17 cellular contexts compared by ENCODE assay signal in genomic region chr16:79563919-79564318, GRCh38.
"Had no signal": no experiment of that assay in that cellular context is flagged by ENCODE, and none has a peak within 500 bp of the region (broad histone marks: within the 10 kb centered on the region; RNA-seq: fewer than 3 reads in every experiment).

No MANE protein-coding gene starts in this region.

- H3K27me3 ChIP-seq: brain microvascular endothelial cell, colonic mucosa, pancreas, suprapubic skin, vagina had no signal

- H3K4me1 Mint-ChIP-seq: central memory CD8-positive, alpha-beta T cell; stimulated activated naive CD8-positive, alpha-beta T cell treated with anti-CD3 and anti-CD28 coated beads, Interleukin-15, amount 100 ng/mL, for 72 hours had no signal

- DNase-seq: activated CD4-positive, alpha-beta T cell treated with anti-CD3 and anti-CD28 coated beads, Interleukin-2, amount 50 U/mL, for 4 hours; activated effector memory CD4-positive, alpha-beta T cell treated with anti-CD3 and anti-CD28 coated beads, Interleukin-2, amount 50 U/mL, for 16 hours; activated naive CD4-positive, alpha-beta T cell treated with anti-CD3 and anti-CD28 coated beads, Interleukin-2, amount 50 U/mL, for 16 hours; activated T-cell treated with anti-CD3 and anti-CD28 coated beads, Interleukin-2, amount 50 U/mL, for 72 hours; aorta; brain microvascular endothelial cell; colonic mucosa; left ventricle myocardium inferior; pancreas; stimulated activated CD4-positive, alpha-beta T cell treated with anti-CD3 and anti-CD28 coated beads, Interleukin-2, amount 100 ng/mL, for 24 hours; stimulated activated naive CD8-positive, alpha-beta T cell treated with anti-CD3 and anti-CD28 coated beads, Interleukin-15, amount 100 ng/mL, for 72 hours; T-helper 2 cell; trophoblast cell; WERI-Rb-1 had no signal

- H3K4me3 ChIP-seq: colonic mucosa, left ventricle myocardium inferior, pancreas, suprapubic skin, vagina had no signal

- H3K27ac ChIP-seq: brain microvascular endothelial cell, colonic mucosa, left ventricle myocardium inferior, pancreas, suprapubic skin, vagina, WERI-Rb-1 had no signal

- H3K4me3 Mint-ChIP-seq: activated T-cell treated with anti-CD3 and anti-CD28 coated beads, Interleukin-2, amount 50 U/mL, for 72 hours; central memory CD8-positive, alpha-beta T cell; stimulated activated naive CD8-positive, alpha-beta T cell treated with anti-CD3 and anti-CD28 coated beads, Interleukin-15, amount 100 ng/mL, for 72 hours had no signal

- H3K36me3 ChIP-seq: brain microvascular endothelial cell, colonic mucosa, left ventricle myocardium inferior, pancreas, suprapubic skin, vagina, WERI-Rb-1 had no signal

- ATAC-seq: activated T-cell treated with anti-CD3 and anti-CD28 coated beads, Interleukin-2, amount 50 U/mL, for 72 hours; pancreas; stimulated activated naive CD8-positive, alpha-beta T cell treated with anti-CD3 and anti-CD28 coated beads, Interleukin-15, amount 100 ng/mL, for 72 hours had no signal

- H3K27ac Mint-ChIP-seq: activated T-cell treated with anti-CD3 and anti-CD28 coated beads, Interleukin-2, amount 50 U/mL, for 72 hours; stimulated activated naive CD8-positive, alpha-beta T cell treated with anti-CD3 and anti-CD28 coated beads, Interleukin-15, amount 100 ng/mL, for 72 hours had no signal

- H3K27me3 Mint-ChIP-seq: stimulated activated naive CD8-positive, alpha-beta T cell treated with anti-CD3 and anti-CD28 coated beads, Interleukin-15, amount 100 ng/mL, for 72 hours had no signal

- H3K9me3 Mint-ChIP-seq: activated T-cell treated with anti-CD3 and anti-CD28 coated beads, Interleukin-2, amount 50 U/mL, for 72 hours; central memory CD8-positive, alpha-beta T cell; stimulated activated naive CD8-positive, alpha-beta T cell treated with anti-CD3 and anti-CD28 coated beads, Interleukin-15, amount 100 ng/mL, for 72 hours had no signal

- H3K9me3 ChIP-seq: colonic mucosa, left ventricle myocardium inferior, pancreas, suprapubic skin, vagina had no signal

- H3K4me1 ChIP-seq: colonic mucosa, left ventricle myocardium inferior, pancreas, vagina had no signal
